14 cellular contexts compared by ENCODE assay signal in the genomic region with DNA sequence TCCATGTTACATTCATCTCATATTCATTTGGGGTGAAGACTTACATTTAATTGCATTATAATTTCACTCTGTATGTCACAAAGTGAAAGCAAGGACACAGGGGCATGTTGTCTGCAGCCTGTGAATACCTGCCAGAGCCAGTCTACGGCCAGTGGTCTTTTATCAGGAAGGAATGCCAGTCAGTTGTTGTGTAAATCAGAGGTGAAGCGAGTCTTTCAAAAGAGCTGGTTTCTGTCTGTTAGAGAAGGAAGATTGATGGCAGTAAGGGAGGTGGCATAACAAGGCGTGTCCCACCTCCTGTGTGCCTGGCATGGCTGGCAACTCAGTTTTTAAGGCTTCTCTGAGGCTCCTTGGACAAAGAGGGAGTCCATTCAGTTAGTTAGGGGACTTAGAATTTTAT.
"Had no signal": no experiment of that assay in that cellular context is flagged by ENCODE, and none has a peak within 500 bp of the region (broad histone marks: within the 10 kb centered on the region; RNA-seq: fewer than 3 reads in every experiment).

No MANE protein-coding gene starts in this region.

- ATAC-seq: activated T-helper 17 cell treated with anti-CD3 and anti-CD28 coated beads, Interleukin-2, amount 50 U/mL, for 72 hours; gastrocnemius medialis; heart right ventricle; stimulated activated naive CD8-positive, alpha-beta T cell treated with anti-CD3 and anti-CD28 coated beads, Interleukin-15, amount 100 ng/mL, for 72 hours; upper lobe of right lung had no signal

- H3K4me3 ChIP-seq: body of pancreas, coronary artery, gastrocnemius medialis, heart right ventricle, testis, upper lobe of right lung had no signal

- DNase-seq: activated CD8-positive, alpha-beta memory T cell treated with anti-CD3 and anti-CD28 coated beads for 24 hours; activated naive CD4-positive, alpha-beta T cell treated with anti-CD3 and anti-CD28 coated beads, Interleukin-2, amount 50 U/mL, for 16 hours; activated T-cell treated with anti-CD3 and anti-CD28 coated beads for 4 hours; central memory CD4-positive, alpha-beta T cell; effector CD4-positive, alpha-beta T cell; gastrocnemius medialis; heart right ventricle; stimulated activated CD4-positive, alpha-beta T cell treated with anti-CD3 and anti-CD28 coated beads, Interleukin-4, amount 100 ng/mL, for 1 hour; stimulated activated naive CD8-positive, alpha-beta T cell treated with anti-CD3 and anti-CD28 coated beads, Interleukin-15, amount 100 ng/mL, for 72 hours; testis; upper lobe of right lung had no signal

- H3K9me3 ChIP-seq: body of pancreas, gastrocnemius medialis, heart right ventricle, testis, upper lobe of right lung had no signal

- H3K4me1 ChIP-seq: gastrocnemius medialis, testis, upper lobe of right lung had no signal

- H3K27me3 ChIP-seq: body of pancreas, gastrocnemius medialis, testis, upper lobe of right lung had no signal

- H3K36me3 ChIP-seq: gastrocnemius medialis, heart right ventricle, upper lobe of right lung had no signal

- H3K27ac ChIP-seq: coronary artery, gastrocnemius medialis, heart right ventricle, testis, upper lobe of right lung had no signal
